Comparison of ENCODE assay signal across 1 cellular context in the genomic region with DNA sequence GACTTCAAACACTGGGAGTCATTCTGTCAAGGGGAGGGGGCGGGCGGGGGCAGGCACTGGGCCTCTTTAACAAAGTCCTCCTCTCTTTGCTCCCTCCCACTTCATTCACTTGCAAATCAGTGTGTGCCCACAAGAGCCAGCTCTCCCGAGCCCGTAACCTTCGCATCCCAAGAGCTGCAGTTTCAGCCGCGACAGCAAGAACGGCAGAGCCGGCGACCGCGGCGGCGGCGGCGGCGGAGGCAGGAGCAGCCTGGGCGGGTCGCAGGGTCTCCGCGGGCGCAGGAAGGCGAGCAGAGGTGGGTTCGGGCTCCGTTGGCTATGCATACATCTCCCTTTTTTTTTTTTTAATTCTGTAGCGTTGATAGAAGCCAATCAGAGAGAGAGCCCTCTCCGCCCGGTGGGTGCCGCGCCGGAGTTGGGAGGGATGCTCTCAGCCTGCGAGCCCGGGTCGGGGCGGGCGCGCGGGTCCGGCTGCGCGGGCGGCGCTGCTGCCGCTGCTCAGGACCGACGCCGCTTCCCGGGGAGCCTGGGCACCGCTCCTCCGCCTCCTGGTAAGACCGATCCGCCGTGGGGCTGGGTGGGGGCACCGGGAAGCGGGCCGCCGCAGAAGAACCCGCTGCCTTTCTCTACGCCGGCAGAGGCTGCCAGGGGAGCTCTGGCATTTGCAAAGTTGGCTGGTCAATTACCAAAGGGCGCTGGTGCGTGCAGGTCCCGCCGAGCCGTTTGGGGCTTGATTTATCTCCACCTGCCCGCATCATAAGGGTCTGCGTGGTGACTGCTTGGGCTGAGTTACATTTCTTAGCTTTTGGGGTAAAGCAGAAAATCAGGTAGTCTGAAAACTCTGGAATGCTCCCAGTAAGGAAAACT.
A peak's percentile ranks its signal among the peaks of the same experiment; 100 is the strongest.
TF ChIP-seq lines count a peak whose summit lies in the region.

Gene CDH6, plus strand, starts transcription at position 96 of the 867 bp plus-strand sequence. CDS start 73,788 bp downstream, outside the sequence.

TF ChIP-seq in GM23338, 12 proteins besides CTCF, POLR2A, EP300 and RAD21 (continued from another document):
- TF ChIP-seq REST (IDR thresholded peaks at IDR 0.05; ENCODE audit: unreplicated experiment) (no peak), POLR2AphosphoS5 (IDR thresholded peaks at IDR 0.05; ENCODE audit: low read depth) (peak; percentile 51), JUNB (IDR thresholded peaks at IDR 0.05; ENCODE audit: unreplicated experiment) (no peak), ZNF114 (CRISPR knock-in tag; IDR thresholded peaks at IDR 0.05) (no peak), CREB1 (CRISPR knock-in tag; IDR thresholded peaks at IDR 0.05; ENCODE audit: low read depth) (no peak), EZH2 (IDR thresholded peaks at IDR 0.05; ENCODE audit: low read depth, unreplicated experiment) (peak; percentile 59)
- TF ChIP-seq, protein P1, sequence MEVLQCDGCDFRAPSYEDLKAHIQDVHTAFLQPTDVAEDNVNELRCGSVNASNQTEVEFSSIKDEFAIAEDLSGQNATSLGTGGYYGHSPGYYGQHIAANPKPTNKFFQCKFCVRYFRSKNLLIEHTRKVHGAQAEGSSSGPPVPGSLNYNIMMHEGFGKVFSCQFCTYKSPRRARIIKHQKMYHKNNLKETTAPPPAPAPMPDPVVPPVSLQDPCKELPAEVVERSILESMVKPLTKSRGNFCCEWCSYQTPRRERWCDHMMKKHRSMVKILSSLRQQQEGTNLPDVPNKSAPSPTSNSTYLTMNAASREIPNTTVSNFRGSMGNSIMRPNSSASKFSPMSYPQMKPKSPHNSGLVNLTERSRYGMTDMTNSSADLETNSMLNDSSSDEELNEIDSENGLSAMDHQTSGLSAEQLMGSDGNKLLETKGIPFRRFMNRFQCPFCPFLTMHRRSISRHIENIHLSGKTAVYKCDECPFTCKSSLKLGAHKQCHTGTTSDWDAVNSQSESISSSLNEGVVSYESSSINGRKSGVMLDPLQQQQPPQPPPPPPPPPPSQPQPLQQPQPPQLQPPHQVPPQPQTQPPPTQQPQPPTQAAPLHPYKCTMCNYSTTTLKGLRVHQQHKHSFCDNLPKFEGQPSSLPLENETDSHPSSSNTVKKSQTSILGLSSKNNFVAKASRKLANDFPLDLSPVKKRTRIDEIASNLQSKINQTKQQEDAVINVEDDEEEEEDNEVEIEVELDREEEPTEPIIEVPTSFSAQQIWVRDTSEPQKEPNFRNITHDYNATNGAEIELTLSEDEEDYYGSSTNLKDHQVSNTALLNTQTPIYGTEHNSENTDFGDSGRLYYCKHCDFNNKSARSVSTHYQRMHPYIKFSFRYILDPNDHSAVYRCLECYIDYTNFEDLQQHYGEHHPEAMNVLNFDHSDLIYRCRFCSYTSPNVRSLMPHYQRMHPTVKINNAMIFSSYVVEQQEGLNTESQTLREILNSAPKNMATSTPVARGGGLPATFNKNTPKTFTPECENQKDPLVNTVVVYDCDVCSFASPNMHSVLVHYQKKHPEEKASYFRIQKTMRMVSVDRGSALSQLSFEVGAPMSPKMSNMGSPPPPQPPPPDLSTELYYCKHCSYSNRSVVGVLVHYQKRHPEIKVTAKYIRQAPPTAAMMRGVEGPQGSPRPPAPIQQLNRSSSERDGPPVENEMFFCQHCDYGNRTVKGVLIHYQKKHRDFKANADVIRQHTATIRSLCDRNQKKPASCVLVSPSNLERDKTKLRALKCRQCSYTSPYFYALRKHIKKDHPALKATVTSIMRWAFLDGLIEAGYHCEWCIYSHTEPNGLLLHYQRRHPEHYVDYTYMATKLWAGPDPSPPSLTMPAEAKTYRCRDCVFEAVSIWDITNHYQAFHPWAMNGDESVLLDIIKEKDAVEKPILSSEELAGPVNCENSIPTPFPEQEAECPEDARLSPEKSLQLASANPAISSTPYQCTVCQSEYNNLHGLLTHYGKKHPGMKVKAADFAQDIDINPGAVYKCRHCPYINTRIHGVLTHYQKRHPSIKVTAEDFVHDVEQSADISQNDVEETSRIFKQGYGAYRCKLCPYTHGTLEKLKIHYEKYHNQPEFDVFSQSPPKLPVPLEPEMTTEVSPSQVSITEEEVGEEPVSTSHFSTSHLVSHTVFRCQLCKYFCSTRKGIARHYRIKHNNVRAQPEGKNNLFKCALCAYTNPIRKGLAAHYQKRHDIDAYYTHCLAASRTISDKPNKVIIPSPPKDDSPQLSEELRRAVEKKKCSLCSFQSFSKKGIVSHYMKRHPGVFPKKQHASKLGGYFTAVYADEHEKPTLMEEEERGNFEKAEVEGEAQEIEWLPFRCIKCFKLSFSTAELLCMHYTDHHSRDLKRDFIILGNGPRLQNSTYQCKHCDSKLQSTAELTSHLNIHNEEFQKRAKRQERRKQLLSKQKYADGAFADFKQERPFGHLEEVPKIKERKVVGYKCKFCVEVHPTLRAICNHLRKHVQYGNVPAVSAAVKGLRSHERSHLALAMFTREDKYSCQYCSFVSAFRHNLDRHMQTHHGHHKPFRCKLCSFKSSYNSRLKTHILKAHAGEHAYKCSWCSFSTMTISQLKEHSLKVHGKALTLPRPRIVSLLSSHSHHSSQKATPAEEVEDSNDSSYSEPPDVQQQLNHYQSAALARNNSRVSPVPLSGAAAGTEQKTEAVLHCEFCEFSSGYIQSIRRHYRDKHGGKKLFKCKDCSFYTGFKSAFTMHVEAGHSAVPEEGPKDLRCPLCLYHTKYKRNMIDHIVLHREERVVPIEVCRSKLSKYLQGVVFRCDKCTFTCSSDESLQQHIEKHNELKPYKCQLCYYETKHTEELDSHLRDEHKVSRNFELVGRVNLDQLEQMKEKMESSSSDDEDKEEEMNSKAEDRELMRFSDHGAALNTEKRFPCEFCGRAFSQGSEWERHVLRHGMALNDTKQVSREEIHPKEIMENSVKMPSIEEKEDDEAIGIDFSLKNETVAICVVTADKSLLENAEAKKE (CRISPR knock-in tag; IDR thresholded peaks at IDR 0.05): no peak
TF ChIP-seq in GM23338: peak in this region for 2.
